In the genomic region with DNA sequence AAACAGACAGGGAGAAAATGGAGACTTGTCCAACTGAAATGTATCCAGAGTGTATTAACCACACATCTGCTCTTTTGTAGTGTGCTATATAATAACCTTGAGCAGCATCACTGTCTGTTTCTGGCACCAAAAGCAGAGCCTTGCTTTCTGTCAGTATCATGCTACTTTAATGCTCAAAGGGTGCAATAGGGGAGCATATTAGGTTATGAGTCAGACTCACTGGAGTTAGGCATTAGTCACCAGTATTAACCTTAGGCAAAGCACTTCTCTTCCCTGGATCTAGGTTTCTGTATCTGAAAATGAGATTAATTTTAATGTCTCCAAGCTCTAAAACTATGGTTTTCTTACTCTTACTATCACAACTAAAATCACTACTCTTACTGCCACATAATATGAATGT, we compare ENCODE assay signal across 25 cellular contexts.
DNase-seq lines count a peak whose midpoint lies in the region; ATAC-seq and TF ChIP-seq lines count a peak whose summit lies in the region.
"Had no signal": no experiment of that assay in that cellular context is flagged by ENCODE, and none has a peak within 500 bp of the region (broad histone marks: within the 10 kb centered on the region; RNA-seq: fewer than 3 reads in every experiment).

No MANE protein-coding gene starts in this region.

- H3K36me3 ChIP-seq in MG63 = no peaks in the 10 kb centered on the region
- no peaks in the 10 kb centered on the region for H3K36me3 ChIP-seq in kidney epithelial cell (ENCODE audit: control insufficient read depth, insufficient read depth, low read length)
- H3K36me3 ChIP-seq: gastrocnemius medialis, tibial nerve, WERI-Rb-1 had no signal

- no peak overlapping the region for H3K27ac ChIP-seq in dorsolateral prefrontal cortex
- H3K27ac ChIP-seq: gastrocnemius medialis, SK-N-MC, tibial nerve, WERI-Rb-1 had no signal

- intact Hi-C loops in dorsolateral prefrontal cortex (cut with DNase I) = no loop called here

- DNase-seq in COLO829 (ENCODE audit: low spot score) (peak; percentile 20), MG63 (peak; percentile 21), epithelial cell of esophagus (ENCODE audit: low read depth) (peak; percentile 59), kidney epithelial cell (ENCODE audit: low read depth) (peak; percentile 23), dorsolateral prefrontal cortex (no peak), NAMALWA (ENCODE audit: low spot score) (no peak), NCI-H345 treated with DMSO at 0.1 percent for 48 hours (lab: John Stamatoyannopoulos, UW; ENCODE audit: unreplicated experiment) (no peak)
- DNase-seq: activated CD4-positive, alpha-beta T cell treated with anti-CD3 and anti-CD28 coated beads, Interleukin-2, amount 10 ng/mL, durations not matched to agents 7 days and 5 days; activated CD8-positive, alpha-beta memory T cell treated with anti-CD3 and anti-CD28 coated beads, Interleukin-2, amount 10 ng/mL, durations not matched to agents 7 days and 5 days; activated naive CD4-positive, alpha-beta T cell treated with anti-CD3 and anti-CD28 coated beads, Interleukin-2, amount 50 U/mL, for 16 hours; CD4-positive, CD25-positive, alpha-beta regulatory T cell; DMS153; gastrocnemius medialis; GF-D8; islet precursor cell; NCI-H1105; NCI-H1930; NCI-H526 treated with DMSO at 0.1 percent for 48 hours; RPMI8226; stimulated activated naive CD8-positive, alpha-beta T cell treated with anti-CD3 and anti-CD28 coated beads, Interleukin-15, amount 100 ng/mL, for 72 hours; WERI-Rb-1 had no signal

- TF ChIP-seq CTCF in epithelial cell of esophagus (IDR thresholded peaks at IDR 0.05; ENCODE audit: insufficient read depth, low read depth, low read length, missing control alignments) (no peak), kidney epithelial cell (IDR thresholded peaks at IDR 0.05; ENCODE audit: insufficient read depth, low read length, poor library complexity, severe bottlenecking) (no peak), dorsolateral prefrontal cortex (IDR thresholded peaks at IDR 0.05 in 54 of 56, conservative IDR thresholded peaks at IDR 0.05 in 2 of 56; ENCODE audit: low read depth in 1 of 56, partially characterized antibody in 56 of 56) (no peak)

- no peaks in the 10 kb centered on the region for H3K27me3 ChIP-seq in MG63
- H3K27me3 ChIP-seq in kidney epithelial cell (ENCODE audit: control insufficient read depth, insufficient read depth, low read length) = no peaks in the 10 kb centered on the region
- H3K27me3 ChIP-seq in dorsolateral prefrontal cortex = no peaks in the 10 kb centered on the region
- H3K27me3 ChIP-seq: gastrocnemius medialis, tibial nerve had no signal

- no peak for ATAC-seq in HG02642 (IDR thresholded peaks at IDR 0.05; ENCODE audit: poor library complexity, unreplicated experiment)
- ATAC-seq: activated CD8-positive, alpha-beta memory T cell treated with anti-CD3 and anti-CD28 coated beads, Interleukin-2, amount 10 ng/mL, durations not matched to agents 7 days and 5 days; gastrocnemius medialis; stimulated activated naive CD8-positive, alpha-beta T cell treated with anti-CD3 and anti-CD28 coated beads, Interleukin-15, amount 100 ng/mL, for 72 hours had no signal

- no peaks in the 10 kb centered on the region for H3K9me3 ChIP-seq in MG63
- H3K9me3 ChIP-seq: gastrocnemius medialis had no signal

- H3K4me3 ChIP-seq in MG63 (no peak overlapping the region), epithelial cell of esophagus (ENCODE audit: low read length) (no peak overlapping the region), kidney epithelial cell (ENCODE audit: low read depth, low read length) (no peak overlapping the region), dorsolateral prefrontal cortex (no peak overlapping the region)
- H3K4me3 ChIP-seq: gastrocnemius medialis, lung, SK-N-MC, tibial nerve had no signal

Comparison
In these comparisons a context has a peak if more than half of its experiments do, and no peak if none do; other contexts are left out.
1. DNase-seq: peak in COLO829 (single experiment), MG63 (single experiment), epithelial cell of esophagus (single experiment) and kidney epithelial cell (single experiment); none in dorsolateral prefrontal cortex (0 of 10), NAMALWA (single experiment) and NCI-H345 treated with DMSO at 0.1 percent for 48 hours (single experiment).